2 cellular contexts compared by ENCODE assay signal in the genomic region with DNA sequence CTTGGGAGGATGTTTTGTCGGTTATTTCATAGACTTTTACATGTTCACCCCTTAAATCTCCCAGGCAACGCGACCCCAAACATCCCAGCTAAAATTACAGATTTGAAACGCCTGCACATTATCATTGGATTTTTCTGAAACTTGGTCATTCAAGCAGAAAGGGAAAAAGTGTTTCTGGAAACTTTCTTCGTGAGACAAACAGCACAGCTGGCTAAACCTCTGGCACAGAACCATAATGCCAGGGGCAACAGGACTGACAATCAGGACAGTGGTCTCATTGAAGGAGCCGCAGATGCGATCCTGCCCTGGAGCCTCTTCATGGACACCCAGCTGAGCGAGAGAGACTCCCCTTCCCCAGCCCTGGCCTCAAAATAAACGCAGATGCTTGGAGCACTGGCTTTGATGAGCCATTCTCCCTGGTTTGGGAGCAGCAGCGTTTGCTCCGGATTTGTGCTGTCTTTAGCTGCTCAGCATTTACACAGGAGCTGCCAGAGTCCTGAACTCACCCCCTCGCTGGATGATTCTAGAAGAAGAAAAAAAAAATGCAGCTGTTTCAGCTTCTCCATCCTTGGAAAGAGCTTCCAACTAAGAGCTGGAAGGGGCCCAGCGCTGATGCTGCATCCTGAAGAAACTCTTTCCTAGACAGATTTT.
TF ChIP-seq lines count a peak whose summit lies in the region.

No MANE protein-coding gene starts in this region.

TF ChIP-seq in liver, 16 proteins besides CTCF, POLR2A, EP300 and RAD21:
- TF ChIP-seq REST (IDR thresholded peaks at IDR 0.05) (no peak), SP1 (IDR thresholded peaks at IDR 0.05) (no peak), FOXA2 (IDR thresholded peaks at IDR 0.05) (no peak), JUND (IDR thresholded peaks at IDR 0.05) (no peak), YY1 (IDR thresholded peaks at IDR 0.05) (no peak), FOXA1 (IDR thresholded peaks at IDR 0.05) (no peak), EGR1 (IDR thresholded peaks at IDR 0.05; ENCODE audit: low read depth in 2 of 2) (no peak)
- TF ChIP-seq, protein P1, sequence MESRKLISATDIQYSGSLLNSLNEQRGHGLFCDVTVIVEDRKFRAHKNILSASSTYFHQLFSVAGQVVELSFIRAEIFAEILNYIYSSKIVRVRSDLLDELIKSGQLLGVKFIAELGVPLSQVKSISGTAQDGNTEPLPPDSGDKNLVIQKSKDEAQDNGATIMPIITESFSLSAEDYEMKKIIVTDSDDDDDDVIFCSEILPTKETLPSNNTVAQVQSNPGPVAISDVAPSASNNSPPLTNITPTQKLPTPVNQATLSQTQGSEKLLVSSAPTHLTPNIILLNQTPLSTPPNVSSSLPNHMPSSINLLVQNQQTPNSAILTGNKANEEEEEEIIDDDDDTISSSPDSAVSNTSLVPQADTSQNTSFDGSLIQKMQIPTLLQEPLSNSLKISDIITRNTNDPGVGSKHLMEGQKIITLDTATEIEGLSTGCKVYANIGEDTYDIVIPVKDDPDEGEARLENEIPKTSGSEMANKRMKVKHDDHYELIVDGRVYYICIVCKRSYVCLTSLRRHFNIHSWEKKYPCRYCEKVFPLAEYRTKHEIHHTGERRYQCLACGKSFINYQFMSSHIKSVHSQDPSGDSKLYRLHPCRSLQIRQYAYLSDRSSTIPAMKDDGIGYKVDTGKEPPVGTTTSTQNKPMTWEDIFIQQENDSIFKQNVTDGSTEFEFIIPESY (IDR thresholded peaks at IDR 0.05): no peak

TF ChIP-seq in HepG2, 621 proteins besides CTCF, POLR2A, EP300 and RAD21 (continued from another document):
- TF ChIP-seq, protein P2, sequence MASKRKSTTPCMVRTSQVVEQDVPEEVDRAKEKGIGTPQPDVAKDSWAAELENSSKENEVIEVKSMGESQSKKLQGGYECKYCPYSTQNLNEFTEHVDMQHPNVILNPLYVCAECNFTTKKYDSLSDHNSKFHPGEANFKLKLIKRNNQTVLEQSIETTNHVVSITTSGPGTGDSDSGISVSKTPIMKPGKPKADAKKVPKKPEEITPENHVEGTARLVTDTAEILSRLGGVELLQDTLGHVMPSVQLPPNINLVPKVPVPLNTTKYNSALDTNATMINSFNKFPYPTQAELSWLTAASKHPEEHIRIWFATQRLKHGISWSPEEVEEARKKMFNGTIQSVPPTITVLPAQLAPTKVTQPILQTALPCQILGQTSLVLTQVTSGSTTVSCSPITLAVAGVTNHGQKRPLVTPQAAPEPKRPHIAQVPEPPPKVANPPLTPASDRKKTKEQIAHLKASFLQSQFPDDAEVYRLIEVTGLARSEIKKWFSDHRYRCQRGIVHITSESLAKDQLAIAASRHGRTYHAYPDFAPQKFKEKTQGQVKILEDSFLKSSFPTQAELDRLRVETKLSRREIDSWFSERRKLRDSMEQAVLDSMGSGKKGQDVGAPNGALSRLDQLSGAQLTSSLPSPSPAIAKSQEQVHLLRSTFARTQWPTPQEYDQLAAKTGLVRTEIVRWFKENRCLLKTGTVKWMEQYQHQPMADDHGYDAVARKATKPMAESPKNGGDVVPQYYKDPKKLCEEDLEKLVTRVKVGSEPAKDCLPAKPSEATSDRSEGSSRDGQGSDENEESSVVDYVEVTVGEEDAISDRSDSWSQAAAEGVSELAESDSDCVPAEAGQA (IDR thresholded peaks at IDR 0.05; ENCODE audit: low read depth): no peak
- TF ChIP-seq, protein P2 (CRISPR knock-in tag; IDR thresholded peaks at IDR 0.05; ENCODE audit: borderline replicate concordance): no peak
- TF ChIP-seq ZNF710 (CRISPR knock-in tag; IDR thresholded peaks at IDR 0.05; ENCODE audit: borderline replicate concordance) (no peak), EHMT2 (IDR thresholded peaks at IDR 0.05; ENCODE audit: borderline replicate concordance, low read depth, low read length) (no peak), RARA (CRISPR knock-in tag; IDR thresholded peaks at IDR 0.05) (no peak), ZNF20 (CRISPR knock-in tag; IDR thresholded peaks at IDR 0.05) (no peak), NFE2L2 (IDR thresholded peaks at IDR 0.05; ENCODE audit: low read length) (no peak), ASH2L (IDR thresholded peaks at IDR 0.05; ENCODE audit: insufficient read length, low read depth, low read length) (no peak)
TF ChIP-seq in HepG2: peak in this region for 0.
